8 cellular contexts compared by ENCODE assay signal in genomic region chr17:40314557-40314953, GRCh38. TPM values are rescaled to one million over a fixed set of nuclear protein-coding genes. Genes with fewer than 3 reads are reported as not detected.
DNase-seq lines count a peak whose midpoint lies in the region; ATAC-seq, FAIRE-seq and TF ChIP-seq lines count a peak whose summit lies in the region.

No MANE protein-coding gene starts in this region.

- H3K36me3 ChIP-seq in A673 (ENCODE audit: insufficient read depth, low read length, poor library complexity, severe bottlenecking) (no peaks in the 10 kb centered on the region), SJSA1 (peaks cover 12% of the 10 kb centered on the region), small intestine (ENCODE audit: control insufficient read depth in 2 of 2, insufficient read depth in 2 of 2, low read length in 2 of 2) (no peaks in the 10 kb centered on the region)

- CTCF ChIA-PET in A673 (lab: Charles Lee): no interaction called here

- DNase-seq in A673 (ENCODE audit: low spot score) (peak; percentile 85), HT1080 (ENCODE audit: low read depth) (peak; percentile 97), SJSA1 (ENCODE audit: low read depth in 1 of 2, low spot score in 2 of 2) (peak; percentile 91 to 99), glutamatergic neuron (peak; percentile 12), small intestine (peak; percentile 96), NCI-H187 treated with DMSO at 0.1 percent for 48 hours (lab: John Stamatoyannopoulos, UW) (no peak)
- peak; percentile 49 to 78 (median 62) for DNase-seq in activated naive CD4-positive, alpha-beta T cell (lab: John Stamatoyannopoulos, UW)

- H3K27me3 ChIP-seq in A673 (replicated peaks; ENCODE audit: insufficient read depth, low read depth, low read length, poor library complexity): no peaks in the 10 kb centered on the region
- no peaks in the 10 kb centered on the region for H3K27me3 ChIP-seq in SJSA1 (replicated peaks)
- H3K27me3 ChIP-seq in small intestine (ENCODE audit: control insufficient read depth in 2 of 2, insufficient read depth in 2 of 2, low read length in 2 of 2): no peaks in the 10 kb centered on the region

- no TSS peak for BruUV-seq in A673 (replicated peaks; lab: Mats Ljungman, UMichigan)

- H3K9me3 ChIP-seq in A673 (ENCODE audit: low read depth, low read length, poor library complexity, severe bottlenecking): no peaks in the 10 kb centered on the region
- peaks cover 2% of the 10 kb centered on the region; the same call in 1 of the 2 replicates for H3K9me3 ChIP-seq in SJSA1 (replicated peaks)
- no peaks in the 10 kb centered on the region for H3K9me3 ChIP-seq in small intestine (ENCODE audit: control insufficient read depth, low read depth)

- H3K4me1 ChIP-seq in A673 (ENCODE audit: insufficient read depth, low read length, poor library complexity, severe bottlenecking) (peaks cover 45% of the 10 kb centered on the region), SJSA1 (replicated peaks) (peaks cover 83% of the 10 kb centered on the region), small intestine (ENCODE audit: control insufficient read depth in 2 of 2, insufficient read depth in 1 of 2, low read depth in 1 of 2, low read length in 1 of 2) (peaks cover 5 to 26% of the 10 kb centered on the region in 2 donors)

- peaks cover 25% of the 10 kb centered on the region for H3K27me3 Mint-ChIP-seq in glutamatergic neuron (ENCODE audit: unreplicated experiment)

- POLR2A ChIA-PET in A673 (lab: Charles Lee; ENCODE audit: low non-redundant PET): no interaction called here

- no peak for FAIRE-seq in small intestine (lab: Jason Lieb, UNC)

- no peak for ATAC-seq in HG03280 (IDR thresholded peaks at IDR 0.05; ENCODE audit: unreplicated experiment)

- intact Hi-C loops in A673 (cut with micrococcal nuclease; ENCODE audit: unreplicated experiment): no loop called here

- 29 to 67% (median 33%) methylated on average over 1 to 3 of the region's 3 CpGs for WGBS in small intestine, 3 donors

- peak overlapping the region; percentile 62 for H3K27ac Mint-ChIP-seq in glutamatergic neuron (ENCODE audit: unreplicated experiment)

- no peak overlapping the region for H3K4me3 ChIP-seq in A673 (ENCODE audit: low read depth, low read length, poor library complexity, severe bottlenecking)
- no peak overlapping the region for H3K4me3 ChIP-seq in SJSA1
- H3K4me3 ChIP-seq in small intestine (ENCODE audit: low read depth in 1 of 2, low read length in 2 of 2): no peak overlapping the region

- H3K27ac ChIP-seq in A673 (ENCODE audit: low read depth, low read length, poor library complexity, severe bottlenecking) (no peak overlapping the region), SJSA1 (peak overlapping the region; percentile 46; the same call in 1 of the 2 replicates), small intestine (ENCODE audit: low read depth in 1 of 2, low read length in 1 of 2) (peak overlapping the region in 1 of 2 donors; percentile 29)

- H3K4me1 Mint-ChIP-seq in glutamatergic neuron (ENCODE audit: low read depth, unreplicated experiment): peaks cover 46% of the 10 kb centered on the region

- H3K9me3 Mint-ChIP-seq in glutamatergic neuron (ENCODE audit: unreplicated experiment): no peaks in the 10 kb centered on the region

- H3K36me3 Mint-ChIP-seq in glutamatergic neuron (ENCODE audit: unreplicated experiment): no peaks in the 10 kb centered on the region

- TF ChIP-seq CTCF in A673 (conservative IDR thresholded peaks at IDR 0.05; ENCODE audit: low read depth, low read length) (no peak), glutamatergic neuron (IDR thresholded peaks at IDR 0.05; ENCODE audit: partially characterized antibody, unreplicated experiment) (no peak)

- peak overlapping the region; percentile 79 for H3K4me3 Mint-ChIP-seq in glutamatergic neuron (ENCODE audit: unreplicated experiment)

RNA-seq across cellular contexts. Expression of gene RARA, which starts 5.6 kb away (rescaled TPM):
- total RNA-seq in A673 (2021) (25.4 and 30.3 TPM in 2 replicates), glutamatergic neuron (ENCODE audit: unreplicated experiment) (26.2 TPM)
- 24.1 and 34.4 TPM in 2 replicates for total RNA-seq in HT1080 (2014; rRNA removed; shearing (Covaris generic))
- polyA plus RNA-seq in HT1080 (2015; cell fraction: cytosol; rRNA removed): 32.7 and 36.2 TPM in 2 replicates
- polyA plus RNA-seq in HT1080 (2015; cell fraction: nucleus; rRNA removed): 19.0 and 24.4 TPM in 2 replicates
- 30.7 and 38.5 TPM in 2 replicates for total RNA-seq in SJSA1 (2014; rRNA removed; shearing (Covaris generic))
- 10 to 100 TPM; 28.8 to 40.7 (median 39.2) TPM for polyA plus RNA-seq in small intestine

RNA-seq across cellular contexts. Expression of gene CDC6, which starts 26.9 kb away (rescaled TPM):
- total RNA-seq in A673 (2021) (82.6 and 85.7 TPM in 2 replicates), glutamatergic neuron (ENCODE audit: unreplicated experiment) (4.7 TPM)
- 57.6 and 64.7 TPM in 2 replicates for total RNA-seq in HT1080 (2014; rRNA removed; shearing (Covaris generic))
- polyA plus RNA-seq in HT1080 (2015; cell fraction: cytosol; rRNA removed): 31.1 and 31.3 TPM in 2 replicates
- polyA plus RNA-seq in HT1080 (2015; cell fraction: nucleus; rRNA removed): 50.5 and 62.2 TPM in 2 replicates
- total RNA-seq in SJSA1 (2014; rRNA removed; shearing (Covaris generic)): 95.8 and 97.8 TPM in 2 replicates
- 10 to 100 TPM in 1 of 3 donors, 1 to 10 TPM in 2; 2.5 to 10.7 (median 3.8) TPM for polyA plus RNA-seq in small intestine

RNA-seq across cellular contexts. Expression of gene GJD3, which starts 50.0 kb away (rescaled TPM):
- total RNA-seq in A673 (2021): not detected in 2 replicates
- not detected in 2 replicates for total RNA-seq in HT1080 (2014; rRNA removed; shearing (Covaris generic))
- polyA plus RNA-seq in HT1080 (2015; cell fraction: cytosol; rRNA removed): not detected in 2 replicates
- polyA plus RNA-seq in HT1080 (2015; cell fraction: nucleus; rRNA removed): not detected in 2 replicates
- not detected in 2 replicates for total RNA-seq in SJSA1 (2014; rRNA removed; shearing (Covaris generic))
- total RNA-seq in glutamatergic neuron (ENCODE audit: unreplicated experiment): not detected
- polyA plus RNA-seq in small intestine: 1 to 10 TPM in 1 of 3 donors, not detected in 2; 1.1 TPM

Comparison
In these comparisons a context has a peak if more than half of its experiments do, and no peak if none do; other contexts are left out.
1. RNA of gene CDC6, which starts 26.9 kb away (total RNA-seq): 95.8 to 97.8 TPM in SJSA1, 82.6 to 85.7 TPM in A673 and 57.6 to 64.7 TPM in HT1080; 4.7 TPM in glutamatergic neuron (single experiment); every median in the first group is over 10 times any median in the second.